Comparison of ENCODE assay signal across 28 cellular contexts in genomic region chr7:131354390-131354789, GRCh38. TPM values are rescaled to one million over a fixed set of nuclear protein-coding genes. Genes with fewer than 3 reads are reported as not detected.
DNase-seq lines count a peak whose midpoint lies in the region; ATAC-seq and TF ChIP-seq lines count a peak whose summit lies in the region.
"Had no signal": no experiment of that assay in that cellular context is flagged by ENCODE, and none has a peak within 500 bp of the region (broad histone marks: within the 10 kb centered on the region; RNA-seq: fewer than 3 reads in every experiment).

No MANE protein-coding gene starts in this region.

- H4K8ac ChIP-seq in H9 (replicated peaks; ENCODE audit: insufficient read length, low read depth, low read length), result no peak overlapping the region

- H3K23me2 ChIP-seq in H9 (ENCODE audit: insufficient read length, low read depth, low read length, poor library complexity, severe bottlenecking), result no peaks in the 10 kb centered on the region

- no peak overlapping the region for H3K27ac ChIP-seq in H9 (ENCODE audit: insufficient read length, low read depth, low read length)
- H3K27ac ChIP-seq: heart left ventricle, HL-60, lower lobe of right lung, SK-N-MC, spleen had no signal

- no peak overlapping the region for H3K18ac ChIP-seq in H9 (ENCODE audit: insufficient read length, low read depth, low read length)

- H3K79me2 ChIP-seq in H9 (ENCODE audit: insufficient read depth, low read length), result peaks cover 22% of the 10 kb centered on the region; the same call in 1 of the 2 replicates

- ATAC-seq in WTC11, result no peak
- no peak for ATAC-seq in GM21423 (IDR thresholded peaks at IDR 0.05; ENCODE audit: unreplicated experiment)
- no peak for ATAC-seq in HG02840 (IDR thresholded peaks at IDR 0.05; ENCODE audit: low FRiP score, unreplicated experiment)
- ATAC-seq: activated CD8-positive, alpha-beta T cell treated with anti-CD3 and anti-CD28 coated beads for 36 hours; heart left ventricle; lower lobe of right lung; mucosa of descending colon had no signal

- H3K36me3 Mint-ChIP-seq in H9 (ENCODE audit: insufficient read depth in 1 of 3, low read depth in 3 of 3), result peaks cover 7 to 16% (median 13%) of the 10 kb centered on the region in 3 experiments; a peak in 6 of 7 replicates
- H3K36me3 Mint-ChIP-seq in WTC11, result peaks cover 15% of the 10 kb centered on the region
- no peaks in the 10 kb centered on the region for H3K36me3 Mint-ChIP-seq in glutamatergic neuron (ENCODE audit: unreplicated experiment)

- no peak overlapping the region for H3K14ac ChIP-seq in H9 (ENCODE audit: insufficient read depth, low read length)

- whole genome bisulfite sequencing in H9 (ENCODE audit: extremely low coverage, insufficient read length, low lambda C conversion rate), result no CpG with 5 or more reads among the region's 3 CpGs

- no peaks in the 10 kb centered on the region for H4K20me1 ChIP-seq in H9 (ENCODE audit: control insufficient read depth, insufficient read depth, insufficient read length)

- no peak overlapping the region for H2BK5ac ChIP-seq in H9 (ENCODE audit: insufficient read length, low read length)

- H3K27me3 ChIP-seq in H9 (ENCODE audit: insufficient read depth, low read length), result no peaks in the 10 kb centered on the region
- H3K27me3 ChIP-seq: heart left ventricle, spleen, tibial nerve had no signal

- H3K9ac ChIP-seq in H9 (ENCODE audit: extremely low read depth, insufficient read length, low read length), result no peak overlapping the region

- H3K4me3 ChIP-seq in AG10803 (ENCODE audit: low read length), result no peak overlapping the region
- H3K4me3 ChIP-seq: heart left ventricle, lower lobe of right lung, mucosa of descending colon, SK-N-MC, spleen, tibial nerve had no signal

- H3K9me3 Mint-ChIP-seq in H9 (no peaks in the 10 kb centered on the region; a peak in 1 of 5 replicates), WTC11 (peaks cover 10% of the 10 kb centered on the region), glutamatergic neuron (ENCODE audit: unreplicated experiment) (no peaks in the 10 kb centered on the region)

- DNase-seq in AG10803 (ENCODE audit: low read depth), result peak; percentile 20
- no peak for DNase-seq in H9
- DNase-seq in WTC11 (ENCODE audit: low spot score), result no peak
- DNase-seq in glutamatergic neuron, result no peak
- DNase-seq in G401 (ENCODE audit: low spot score), result no peak
- DNase-seq: ACHN; activated CD4-positive, CD25-positive, alpha-beta regulatory T cell treated with anti-CD3 and anti-CD28 coated beads, Interleukin-2, amount 50 U/mL, for 72 hours; activated CD8-positive, alpha-beta T cell treated with anti-CD3 and anti-CD28 coated beads for 36 hours; activated effector memory CD4-positive, alpha-beta T cell treated with Interleukin-2 at 50 U/mL for 16 hours; activated naive CD8-positive, alpha-beta T cell treated with anti-CD3 and anti-CD28 coated beads, Interleukin-2, amount 10 ng/mL, durations not matched to agents 7 days and 5 days; DMS79; foreskin fibroblast; heart left ventricle; kidney glomerular epithelial cell; lower lobe of right lung; mucosa of descending colon; NCI-H1417 treated with DMSO at 0.1 percent for 48 hours; NCI-H446; NCI-H774; retina; spleen had no signal

- H3T11ph ChIP-seq in H9 (ENCODE audit: low read length), result no peak overlapping the region

- H2BK15ac ChIP-seq in H9 (ENCODE audit: low read depth, low read length), result no peak overlapping the region

- in situ Hi-C loops in G401 (cut with HindIII; ENCODE audit: low sequenced_read_pairs), result no loop called here

- H3K4me1 Mint-ChIP-seq in H9 (peaks cover 38% of the 10 kb centered on the region in 2 experiments), WTC11 (peaks cover 54% of the 10 kb centered on the region), glutamatergic neuron (ENCODE audit: low read depth, unreplicated experiment) (peaks cover 40% of the 10 kb centered on the region)

- TF ChIP-seq CTCF in AG10803 (conservative IDR thresholded peaks at IDR 0.05; ENCODE audit: low read length) (no peak), H9 (conservative IDR thresholded peaks at IDR 0.05) (no peak), WTC11 (IDR thresholded peaks at IDR 0.05) (no peak), glutamatergic neuron (IDR thresholded peaks at IDR 0.05; ENCODE audit: partially characterized antibody, unreplicated experiment) (no peak)

- H2BK120ac ChIP-seq in H9 (ENCODE audit: low read depth, low read length, poor library complexity, severe bottlenecking), result no peak overlapping the region

- H2AK5ac ChIP-seq in H9 (ENCODE audit: insufficient read length, low read length), result no peak overlapping the region

- H2AFZ ChIP-seq in H9 (ENCODE audit: low read length), result no peak overlapping the region

- H2BK12ac ChIP-seq in H9 (ENCODE audit: insufficient read length, low read depth, low read length), result no peak overlapping the region

- H3K4ac ChIP-seq in H9 (ENCODE audit: low read depth, low read length), result no peak overlapping the region

- H3K79me1 ChIP-seq in H9 (ENCODE audit: insufficient read depth, low read depth, low read length, poor library complexity, severe bottlenecking), result peaks cover 12% of the 10 kb centered on the region

- no peaks in the 10 kb centered on the region; the same call in 1 of the 2 replicates for H3K4me1 ChIP-seq in H9 (ENCODE audit: insufficient read depth, low read length)

- peak overlapping the region in 2 of 3 experiments; percentile 1 to 19; a peak in 2 of 7 replicates for H3K27ac Mint-ChIP-seq in H9
- peak overlapping the region; percentile 5; the same call in 1 of the 2 replicates for H3K27ac Mint-ChIP-seq in WTC11
- peak overlapping the region; percentile 78 for H3K27ac Mint-ChIP-seq in glutamatergic neuron (ENCODE audit: unreplicated experiment)
- H3K27ac Mint-ChIP-seq: activated CD8-positive, alpha-beta T cell treated with anti-CD3 and anti-CD28 coated beads for 36 hours; activated naive CD8-positive, alpha-beta T cell treated with anti-CD3 and anti-CD28 coated beads, Interleukin-2, amount 10 ng/mL, durations not matched to agents 7 days and 5 days; nephron; T-helper 1 cell treated with Interleukin-12 subunit alpha and Interleukin-12 subunit beta and Interleukin-4 antibody, amounts not matched to agents 30 μg/mL and 1 μg/mL, for 36 hours had no signal

- no peak overlapping the region for H4K91ac ChIP-seq in H9 (ENCODE audit: insufficient read length, low read depth, low read length)

- no peaks in the 10 kb centered on the region for H3K9me3 ChIP-seq in H9 (ENCODE audit: control insufficient read depth, low read depth, low read length)
- H3K9me3 ChIP-seq: lower lobe of right lung, tibial nerve had no signal

- H3K23ac ChIP-seq in H9 (ENCODE audit: insufficient read length, low read depth, low read length), result no peak overlapping the region

- H3K27me3 Mint-ChIP-seq in H9 (ENCODE audit: low read depth) (no peaks in the 10 kb centered on the region), WTC11 (ENCODE audit: low read depth) (no peaks in the 10 kb centered on the region), glutamatergic neuron (ENCODE audit: unreplicated experiment) (no peaks in the 10 kb centered on the region)
- H3K27me3 Mint-ChIP-seq: activated CD8-positive, alpha-beta T cell treated with anti-CD3 and anti-CD28 coated beads for 36 hours; activated naive CD8-positive, alpha-beta T cell treated with anti-CD3 and anti-CD28 coated beads, Interleukin-2, amount 10 ng/mL, durations not matched to agents 7 days and 5 days had no signal

- CTCF ChIA-PET in WTC11 (lab: Charles Lee), result no interaction called here

- H3K56ac ChIP-seq in H9 (ENCODE audit: insufficient read length, low read depth, low read length), result no peak overlapping the region

- no peak overlapping the region for H4K5ac ChIP-seq in H9 (ENCODE audit: insufficient read length, low read depth, low read length)

- H3K4me3 Mint-ChIP-seq in H9 (no peak overlapping the region), WTC11 (no peak overlapping the region), glutamatergic neuron (ENCODE audit: unreplicated experiment) (peak overlapping the region; percentile 53)
- H3K4me3 Mint-ChIP-seq: activated CD8-positive, alpha-beta T cell treated with anti-CD3 and anti-CD28 coated beads for 36 hours; activated naive CD8-positive, alpha-beta T cell treated with anti-CD3 and anti-CD28 coated beads, Interleukin-2, amount 10 ng/mL, durations not matched to agents 7 days and 5 days; nephron; T-helper 1 cell treated with Interleukin-12 subunit alpha and Interleukin-12 subunit beta and Interleukin-4 antibody, amounts not matched to agents 30 μg/mL and 1 μg/mL, for 36 hours had no signal

- no peak overlapping the region for H3K4me2 ChIP-seq in H9 (ENCODE audit: insufficient read depth, insufficient read length, low read length)

- POLR2A ChIA-PET in WTC11 (lab: Charles Lee), result no interaction called here

- no peak overlapping the region for H2BK20ac ChIP-seq in H9 (ENCODE audit: low read depth, low read length, poor library complexity, severe bottlenecking)

TF ChIP-seq in WTC11, 78 proteins besides CTCF, POLR2A, EP300 and RAD21 (continues in another document):
- TF ChIP-seq MXD4 (CRISPR knock-in tag; IDR thresholded peaks at IDR 0.05; ENCODE audit: borderline replicate concordance), result no peak
- TF ChIP-seq ZNF416 (CRISPR knock-in tag; IDR thresholded peaks at IDR 0.05), result no peak
- TF ChIP-seq, protein P1, sequence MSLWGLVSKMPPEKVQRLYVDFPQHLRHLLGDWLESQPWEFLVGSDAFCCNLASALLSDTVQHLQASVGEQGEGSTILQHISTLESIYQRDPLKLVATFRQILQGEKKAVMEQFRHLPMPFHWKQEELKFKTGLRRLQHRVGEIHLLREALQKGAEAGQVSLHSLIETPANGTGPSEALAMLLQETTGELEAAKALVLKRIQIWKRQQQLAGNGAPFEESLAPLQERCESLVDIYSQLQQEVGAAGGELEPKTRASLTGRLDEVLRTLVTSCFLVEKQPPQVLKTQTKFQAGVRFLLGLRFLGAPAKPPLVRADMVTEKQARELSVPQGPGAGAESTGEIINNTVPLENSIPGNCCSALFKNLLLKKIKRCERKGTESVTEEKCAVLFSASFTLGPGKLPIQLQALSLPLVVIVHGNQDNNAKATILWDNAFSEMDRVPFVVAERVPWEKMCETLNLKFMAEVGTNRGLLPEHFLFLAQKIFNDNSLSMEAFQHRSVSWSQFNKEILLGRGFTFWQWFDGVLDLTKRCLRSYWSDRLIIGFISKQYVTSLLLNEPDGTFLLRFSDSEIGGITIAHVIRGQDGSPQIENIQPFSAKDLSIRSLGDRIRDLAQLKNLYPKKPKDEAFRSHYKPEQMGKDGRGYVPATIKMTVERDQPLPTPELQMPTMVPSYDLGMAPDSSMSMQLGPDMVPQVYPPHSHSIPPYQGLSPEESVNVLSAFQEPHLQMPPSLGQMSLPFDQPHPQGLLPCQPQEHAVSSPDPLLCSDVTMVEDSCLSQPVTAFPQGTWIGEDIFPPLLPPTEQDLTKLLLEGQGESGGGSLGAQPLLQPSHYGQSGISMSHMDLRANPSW (CRISPR knock-in tag; conservative IDR thresholded peaks at IDR 0.05; ENCODE audit: low read depth), result no peak
- no peak for TF ChIP-seq ZNF423 (CRISPR knock-in tag; IDR thresholded peaks at IDR 0.05)
- no peak for TF ChIP-seq SOX15 (CRISPR knock-in tag; IDR thresholded peaks at IDR 0.05)

RNA-seq across cellular contexts. Expression of gene MKLN1, which starts 26.7 kb away (rescaled TPM):
- total RNA-seq in H9 (2021), result 33.8 and 34.3 TPM in 2 replicates
- total RNA-seq in WTC11 (2021), result 37.6 to 40.9 TPM (median 40.5 TPM) in 3 replicates
- total RNA-seq in glutamatergic neuron (ENCODE audit: unreplicated experiment), result 36.7 TPM
- total RNA-seq in G401 (2014; rRNA removed; shearing (Covaris generic)), result 25.2 and 37.5 TPM in 2 replicates

Comparison
In these comparisons a context has a peak if more than half of its experiments do, and no peak if none do; other contexts are left out.
1. H3K27ac Mint-ChIP-seq: peak in every context shown above with its lines; median percentile 78 in glutamatergic neuron; 10 in H9; 5 in WTC11.